In the genomic region with DNA sequence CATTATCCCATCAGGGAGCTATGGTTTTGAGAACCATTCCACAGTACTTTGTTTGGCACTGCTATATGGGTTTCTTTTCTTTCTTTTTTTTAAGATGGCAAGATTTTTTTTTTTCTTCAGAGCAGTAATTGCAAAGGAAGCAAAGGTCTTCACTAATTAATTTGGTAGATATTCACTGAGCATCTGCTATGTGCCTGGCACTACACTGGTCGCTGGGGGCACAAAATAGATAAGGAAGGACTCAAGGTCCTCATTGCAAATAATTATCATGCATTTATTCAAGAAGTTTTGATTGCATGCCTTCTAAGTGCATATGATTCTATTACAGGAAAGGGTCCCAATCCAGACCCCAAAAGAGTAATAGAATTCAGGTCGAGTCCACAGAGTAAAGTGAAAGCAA, we compare ENCODE assay signal across 18 cellular contexts. TPM values are rescaled to one million over a fixed set of nuclear protein-coding genes. Genes with fewer than 3 reads are reported as not detected.
DNase-seq lines count a peak whose midpoint lies in the region; ATAC-seq and TF ChIP-seq lines count a peak whose summit lies in the region.
"Had no signal": no experiment of that assay in that cellular context is flagged by ENCODE, and none has a peak within 500 bp of the region (broad histone marks: within the 10 kb centered on the region; RNA-seq: fewer than 3 reads in every experiment).

No MANE protein-coding gene starts in this region.

- H4K20me1 ChIP-seq in IMR-90 (ENCODE audit: insufficient read depth, low read length), result no peaks in the 10 kb centered on the region; the same call in 1 of the 2 replicates
- H4K20me1 ChIP-seq: BLaER1 had no signal

- ATAC-seq in IMR-90 (ENCODE audit: low read depth) (no peak), HG03135 (IDR thresholded peaks at IDR 0.05; ENCODE audit: unreplicated experiment) (no peak)

- dilution Hi-C loops in IMR-90 (cut with HindIII; ENCODE audit: low sequenced_read_pairs, unreplicated experiment), result no loop called here

- H2AFZ ChIP-seq in IMR-90 (replicated peaks; ENCODE audit: low read length, poor library complexity), result no peak overlapping the region

- no peak overlapping the region; the same call in 1 of the 3 replicates for H2BK15ac ChIP-seq in IMR-90 (ENCODE audit: low read depth, low read length)

- H2BK5ac ChIP-seq in IMR-90 (ENCODE audit: low read depth, low read length, poor library complexity, severe bottlenecking), result peak overlapping the region; percentile 83

- intact Hi-C loops in IMR-90 (cut with micrococcal nuclease), result no loop called here
- intact Hi-C loops in esophagus muscularis mucosa (cut with DNase I), result no loop called here

- H3K4me1 ChIP-seq in IMR-90 (ENCODE audit: control insufficient read depth, insufficient read depth, low read length), result peaks cover 39% of the 10 kb centered on the region
- H3K4me1 ChIP-seq in esophagus muscularis mucosa, result peaks cover 41 to 55% (median 52%) of the 10 kb centered on the region in 4 donors
- H3K4me1 ChIP-seq in skeletal muscle tissue (ENCODE audit: control insufficient read depth in 3 of 3, insufficient read depth in 3 of 3, low read length in 3 of 3), result peaks cover 37 to 48% (median 44%) of the 10 kb centered on the region in 3 donors
- H3K4me1 ChIP-seq: BLaER1 had no signal

- H4K91ac ChIP-seq in IMR-90 (ENCODE audit: insufficient read depth, low read depth, low read length), result no peak overlapping the region; the same call in 1 of the 2 replicates

- 0 out of 2 replicates have a peak overlapping the region, but pooled peaks have one; percentile 5 for H3K9ac ChIP-seq in IMR-90 (ENCODE audit: low read depth, low read length)
- peak overlapping the region in 1 of 3 donors; percentile 72 for H3K9ac ChIP-seq in skeletal muscle tissue (ENCODE audit: low read depth in 1 of 3, low read length in 3 of 3)
- H3K9ac ChIP-seq: BLaER1 had no signal

- H3K36me3 ChIP-seq in IMR-90 (ENCODE audit: control insufficient read depth, insufficient read depth, low read length), result no peaks in the 10 kb centered on the region
- no peaks in the 10 kb centered on the region for H3K36me3 ChIP-seq in esophagus muscularis mucosa
- no peaks in the 10 kb centered on the region for H3K36me3 ChIP-seq in skeletal muscle tissue (ENCODE audit: control insufficient read depth in 3 of 3, insufficient read depth in 3 of 3, low read length in 3 of 3)
- H3K36me3 ChIP-seq: BLaER1, suprapubic skin had no signal

- CTCF ChIA-PET in IMR-90 (lab: Yijun Ruan, JAX), result interaction anchor here (0.7 to 0.9 kb wide), 2 partner anchors 15 to 526 kb away, joined by 3 to 8 read pairs; no protein-coding TSS in a partner anchor

- peak overlapping the region; percentile 82; the same call in 1 of the 2 replicates for H3K14ac ChIP-seq in IMR-90 (replicated peaks; ENCODE audit: low read depth, low read length)

- no peaks in the 10 kb centered on the region for H3K9me3 ChIP-seq in IMR-90 (ENCODE audit: control insufficient read depth, insufficient read depth, low read length)
- no peaks in the 10 kb centered on the region for H3K9me3 ChIP-seq in esophagus muscularis mucosa
- H3K9me3 ChIP-seq in skeletal muscle tissue (ENCODE audit: control insufficient read depth in 3 of 3, low read length in 3 of 3), result no peaks in the 10 kb centered on the region
- H3K9me3 ChIP-seq: BLaER1, suprapubic skin had no signal

- no peak for TF ChIP-seq EP300 in esophagus muscularis mucosa (IDR thresholded peaks at IDR 0.05)

- TF ChIP-seq POLR2A in IMR-90 (IDR thresholded peaks at IDR 0.05; ENCODE audit: low read depth, low read length), result no peak
- no peak for TF ChIP-seq POLR2A in esophagus muscularis mucosa (IDR thresholded peaks at IDR 0.05; ENCODE audit: low read depth)

- peak overlapping the region; percentile 98; the same call in 1 of the 2 replicates for H2BK20ac ChIP-seq in IMR-90 (ENCODE audit: low read depth, low read length)

- H2BK120ac ChIP-seq in IMR-90 (ENCODE audit: low read depth, low read length), result peak overlapping the region; percentile 98; the same call in 1 of the 2 replicates

- in situ Hi-C loops in IMR-90 (cut with MboI; ENCODE audit: low sequenced_read_pairs), result no loop called here

- no peak overlapping the region; the same call in 1 of the 2 replicates for H4K5ac ChIP-seq in IMR-90 (ENCODE audit: low read depth, low read length)

- H3K18ac ChIP-seq in IMR-90 (ENCODE audit: low read depth, low read length), result peak overlapping the region; percentile 68

- WGBS in IMR-90 (ENCODE audit: extremely low coverage in 2 of 2, insufficient read length in 1 of 2), 2 experiments, result no CpG with 5 or more reads among the region's 2 CpGs
- WGBS in esophagus muscularis mucosa, result 72% methylated on average over 2 of the region's 2 CpGs

- H3K27ac ChIP-seq in IMR-90 (ENCODE audit: insufficient read depth, low read length), result no peak overlapping the region
- H3K27ac ChIP-seq in esophagus muscularis mucosa (replicated peaks in 1 of 4), result peak overlapping the region; percentile 60 to 76 (median 66)
- peak overlapping the region; percentile 36 for H3K27ac ChIP-seq in skeletal muscle tissue (ENCODE audit: low read depth, low read length)
- H3K27ac ChIP-seq: 22Rv1, BLaER1, suprapubic skin had no signal

- no peak overlapping the region for H3K56ac ChIP-seq in IMR-90 (ENCODE audit: extremely low read depth, insufficient read depth, low read length)

- no peak for TF ChIP-seq RAD21 in IMR-90 (IDR thresholded peaks at IDR 0.05; ENCODE audit: low read length)

- H3K23ac ChIP-seq in IMR-90 (ENCODE audit: low read depth, low read length), result peak overlapping the region; percentile 90; the same call in 1 of the 2 replicates

- H3K4me3 ChIP-seq in IMR-90 (ENCODE audit: insufficient read depth, low read depth, low read length) (no peak overlapping the region), esophagus muscularis mucosa (no peak overlapping the region), skeletal muscle tissue (ENCODE audit: low read length in 3 of 3) (no peak overlapping the region)
- H3K4me3 ChIP-seq: BLaER1, suprapubic skin had no signal

- peak overlapping the region; percentile 24; the same call in 1 of the 2 replicates for H3K4me2 ChIP-seq in IMR-90 (ENCODE audit: low read depth, low read length)
- H3K4me2 ChIP-seq: BLaER1 had no signal

- POLR2A ChIA-PET in IMR-90 (lab: Charles Lee; ENCODE audit: unreplicated experiment), result no interaction called here

- no TSS peak for BruUV-seq in IMR-90 (replicated peaks; lab: Mats Ljungman, UMichigan)

- no peak overlapping the region for H2AK5ac ChIP-seq in IMR-90 (ENCODE audit: low read depth, low read length)

- TF ChIP-seq CTCF in IMR-90 (conservative IDR thresholded peaks at IDR 0.05; ENCODE audit: low read depth, low read length), result no peak
- TF ChIP-seq CTCF in esophagus muscularis mucosa (IDR thresholded peaks at IDR 0.05), result no peak

- H4K8ac ChIP-seq in IMR-90 (ENCODE audit: low read depth in 2 of 2, low read length in 2 of 2), result peak overlapping the region in 1 of 2 experiments; percentile 90; a peak in 3 of 4 replicates

- H3K27me3 ChIP-seq in IMR-90 (ENCODE audit: control insufficient read depth, insufficient read depth, low read length) (no peaks in the 10 kb centered on the region), esophagus muscularis mucosa (no peaks in the 10 kb centered on the region), skeletal muscle tissue (ENCODE audit: control insufficient read depth in 3 of 3, insufficient read depth in 3 of 3, low read length in 3 of 3) (no peaks in the 10 kb centered on the region)
- H3K27me3 ChIP-seq: BLaER1, suprapubic skin had no signal

- peaks cover 0 to 29% of the 10 kb centered on the region in 2 experiments; a peak in 2 of 4 replicates for H3K79me1 ChIP-seq in IMR-90 (ENCODE audit: low read depth in 1 of 2, low read length in 2 of 2)

- H2AK9ac ChIP-seq in IMR-90 (replicated peaks; ENCODE audit: low read depth, low read length, poor library complexity), result no peak overlapping the region

- DNase-seq in DMS 273 (lab: John Stamatoyannopoulos, UW; ENCODE audit: unreplicated experiment) (peak; percentile 24), DMS 273 treated with DMSO at 0.1 percent for 48 hours (lab: John Stamatoyannopoulos, UW) (no peak), IMR-90 (no peak), esophagus muscularis mucosa (ENCODE audit: extremely low spot score) (no peak), cerebellar nuclear complex (lab: John Stamatoyannopoulos, UW) (no peak)
- no peak for DNase-seq in stimulated activated CD4-positive, alpha-beta T cell treated with anti-CD3 and anti-CD28 coated beads, Interleukin-4, amount 100 ng/mL, for 4 hours
- DNase-seq: activated CD4-positive, alpha-beta memory T cell treated with anti-CD3 and anti-CD28 coated beads, Interleukin-2, amount 10 ng/mL, durations not matched to agents 7 days and 5 days; activated naive CD4-positive, alpha-beta T cell treated with anti-CD3 and anti-CD28 coated beads for 36 hours; activated T-cell treated with anti-CD3 and anti-CD28 coated beads, Interleukin-2, amount 50 U/mL, for 24 hours; left colon; NCI-H187 treated with DMSO at 0.1 percent for 48 hours; stimulated activated CD4-positive, alpha-beta T cell treated with anti-CD3 and anti-CD28 coated beads, Interleukin-2, amount 100 ng/mL, for 48 hours; T-helper 1 cell had no signal

- peaks cover 29% of the 10 kb centered on the region for H3K9me1 ChIP-seq in IMR-90 (ENCODE audit: insufficient read depth, low read length)

- H3K4ac ChIP-seq in IMR-90 (ENCODE audit: low read depth, low read length), result peak overlapping the region; percentile 97; the same call in 1 of the 2 replicates

TF ChIP-seq in IMR-90, 13 proteins besides CTCF, POLR2A, EP300 and RAD21:
- no peak for TF ChIP-seq RCOR1 (IDR thresholded peaks at IDR 0.05; ENCODE audit: insufficient replicate concordance, low read length)
- no peak for TF ChIP-seq ELK1 (IDR thresholded peaks at IDR 0.05; ENCODE audit: borderline replicate concordance, low read depth, low read length)
- no peak for TF ChIP-seq MAZ (IDR thresholded peaks at IDR 0.05; ENCODE audit: borderline replicate concordance, low read depth, low read length)
- no peak for TF ChIP-seq CHD1 (IDR thresholded peaks at IDR 0.05; ENCODE audit: low read depth, low read length)
- TF ChIP-seq MXI1 (IDR thresholded peaks at IDR 0.05; ENCODE audit: borderline replicate concordance, low read depth, low read length), result no peak
TF ChIP-seq in IMR-90: peak in this region for 0.

RNA-seq across cellular contexts. Expression of gene ATP2A2, which starts 10.0 kb away (rescaled TPM):
- total RNA-seq in IMR-90 (2012; rRNA removed) (225 and 230 TPM in 2 replicates), esophagus muscularis mucosa (100 to 1,000 TPM; 170 to 231 (median 177) TPM), skeletal muscle tissue (515 TPM)
- polyA plus RNA-seq in IMR-90 (2012; rRNA removed), result 148 and 166 TPM in 2 replicates
- 96.0 and 107 TPM in 2 replicates for polyA plus RNA-seq in IMR-90 (2012; cell fraction: cytosol; rRNA removed)
- 278 and 358 TPM in 2 replicates for polyA plus RNA-seq in IMR-90 (2012; cell fraction: nucleus; rRNA removed; ENCODE audit: low replicate concordance)
